Comparison of ENCODE assay signal across 23 cellular contexts in the genomic region with DNA sequence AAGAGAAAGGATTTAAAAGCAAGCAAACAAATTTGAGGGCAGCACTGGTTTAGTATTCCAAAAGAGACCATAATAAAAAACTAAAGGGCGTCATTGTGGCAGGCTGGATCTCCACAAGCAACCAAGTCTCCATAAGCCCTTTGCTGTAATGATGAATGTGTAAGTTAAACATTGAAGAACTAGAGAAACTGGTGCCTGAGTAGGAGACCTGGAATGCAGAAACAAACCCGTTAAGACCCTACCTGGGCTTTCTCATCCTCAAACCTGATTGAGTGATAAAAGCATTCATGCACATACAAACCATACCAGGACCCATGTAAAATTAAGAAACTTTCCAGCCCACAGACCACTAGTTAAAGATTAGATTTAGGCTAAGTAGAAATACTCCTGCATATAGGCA. TPM values are rescaled to one million over a fixed set of nuclear protein-coding genes. Genes with fewer than 3 reads are reported as not detected.
DNase-seq lines count a peak whose midpoint lies in the region; ATAC-seq, FAIRE-seq and TF ChIP-seq lines count a peak whose summit lies in the region.
"Had no signal": no experiment of that assay in that cellular context is flagged by ENCODE, and none has a peak within 500 bp of the region (broad histone marks: within the 10 kb centered on the region; RNA-seq: fewer than 3 reads in every experiment).

No MANE protein-coding gene starts in this region.

- peaks cover 19 to 69% of the 10 kb centered on the region in 2 experiments; a peak in 3 of 4 replicates for H3K79me2 ChIP-seq in H1 (ENCODE audit: control insufficient read depth in 1 of 2, insufficient read depth in 2 of 2, low read length in 2 of 2)

- no peaks in the 10 kb centered on the region for H3K36me3 Mint-ChIP-seq in nephron (ENCODE audit: low read depth)
- H3K36me3 Mint-ChIP-seq: CD4-positive, CD25-positive, alpha-beta regulatory T cell; CD8-positive, alpha-beta T cell had no signal

- H3K4me1 Mint-ChIP-seq in nephron, result no peaks in the 10 kb centered on the region
- H3K4me1 Mint-ChIP-seq: CD4-positive, CD25-positive, alpha-beta regulatory T cell had no signal

- no peak overlapping the region for H3K4me3 Mint-ChIP-seq in nephron
- H3K4me3 Mint-ChIP-seq: CD4-positive, CD25-positive, alpha-beta regulatory T cell; CD8-positive, alpha-beta T cell; HFFc6 had no signal

- H2BK12ac ChIP-seq in H1 (ENCODE audit: low read depth, low read length), result peak overlapping the region; percentile 68; the same call in 1 of the 2 replicates

- H3K9ac ChIP-seq in HUES64 (ENCODE audit: low read depth, low read length) (no peak overlapping the region), H1 (replicated peaks in 1 of 4; ENCODE audit: extremely low read depth in 1 of 4, low read depth in 3 of 4, low read length in 3 of 4) (no peak overlapping the region)
- H3K9ac ChIP-seq: GM23248 had no signal

- no peak overlapping the region for H3K4me3 ChIP-seq in HUES64 (ENCODE audit: low read length)
- no peak overlapping the region for H3K4me3 ChIP-seq in H1 (ENCODE audit: extremely low read depth in 1 of 4, insufficient read depth in 2 of 4, low read depth in 3 of 4, low read length in 4 of 4)
- H3K4me3 ChIP-seq: GM12878, GM23248, HAP-1 had no signal

- 74% methylated on average over 2 of the region's 2 CpGs for WGBS in HUES64
- 78% methylated on average over 2 of the region's 2 CpGs; no CpG with 5 or more reads in 1 of the 2 experiments for WGBS in H1 (ENCODE audit: extremely low coverage in 1 of 2, insufficient coverage in 1 of 2, insufficient read length in 1 of 2, insufficient replicate concordance in 2 of 2, low coverage in 1 of 2, low lambda C conversion rate in 2 of 2, missing lambda C conversion rate in 1 of 2), 2 experiments

- H2BK5ac ChIP-seq in H1 (ENCODE audit: low read depth, low read length), result peak overlapping the region; percentile 71; the same call in 1 of the 2 replicates

- peak overlapping the region; percentile 40; the same call in 1 of the 2 replicates for H2BK20ac ChIP-seq in H1 (ENCODE audit: low read length)

- no peak overlapping the region for H2AK5ac ChIP-seq in H1 (ENCODE audit: low read depth, low read length)

- peaks cover 8% of the 10 kb centered on the region; the same call in 1 of the 2 replicates for H3K27me3 ChIP-seq in HUES64 (ENCODE audit: insufficient read depth, low read length)
- H3K27me3 ChIP-seq in H1 (replicated peaks in 1 of 4; ENCODE audit: control insufficient read depth in 3 of 4, extremely low read depth in 1 of 4, insufficient read depth in 3 of 4, low read length in 3 of 4), result no peaks in the 10 kb centered on the region

- peaks cover 4% of the 10 kb centered on the region; the same call in 1 of the 2 replicates for H3K79me1 ChIP-seq in H1 (ENCODE audit: low read depth, low read length)

- peak overlapping the region; percentile 19 for H2BK120ac ChIP-seq in H1 (replicated peaks; ENCODE audit: low read depth, low read length)

- H3K23me2 ChIP-seq in H1 (ENCODE audit: low read depth, low read length), result peaks cover 4% of the 10 kb centered on the region; the same call in 1 of the 2 replicates

- H4K91ac ChIP-seq in H1 (replicated peaks; ENCODE audit: insufficient read length, low read length), result no peak overlapping the region

- H3K4ac ChIP-seq in H1 (replicated peaks; ENCODE audit: insufficient read length, low read depth, low read length), result no peak overlapping the region

- no peak for TF ChIP-seq CTCF in H1 (IDR thresholded peaks at IDR 0.05; ENCODE audit: control extremely low read depth in 1 of 3, insufficient read depth in 1 of 3, low read depth in 1 of 3, low read length in 3 of 3)
- no peak for TF ChIP-seq CTCF in nephron (IDR thresholded peaks at IDR 0.05; ENCODE audit: unreplicated experiment in 3 of 3)

- peaks cover 32% of the 10 kb centered on the region for H3K27me3 Mint-ChIP-seq in nephron (ENCODE audit: low read depth)
- H3K27me3 Mint-ChIP-seq: CD4-positive, CD25-positive, alpha-beta regulatory T cell had no signal

- H4K5ac ChIP-seq in H1 (ENCODE audit: insufficient read length, low read depth, low read length), result peak overlapping the region; percentile 8

- peak overlapping the region; percentile 53; the same call in 1 of the 2 replicates for H2BK15ac ChIP-seq in H1 (ENCODE audit: low read length)

- H3K27ac ChIP-seq in HUES64 (ENCODE audit: low read depth, low read length), result peak overlapping the region; percentile 98
- H3K27ac ChIP-seq in H1 (ENCODE audit: low read depth, low read length), result no peak overlapping the region
- H3K27ac ChIP-seq: GM23248 had no signal

- no peak for TF ChIP-seq POLR2A in H1 (IDR thresholded peaks at IDR 0.05; ENCODE audit: control extremely low read depth in 1 of 2, low read depth in 2 of 2, low read length in 2 of 2)

- no peaks in the 10 kb centered on the region for H3K9me3 Mint-ChIP-seq in nephron
- H3K9me3 Mint-ChIP-seq: CD8-positive, alpha-beta T cell; HFFc6 had no signal

- H3K36me3 ChIP-seq in HUES64 (ENCODE audit: insufficient read depth, low read length), result peaks cover 9% of the 10 kb centered on the region
- peaks cover 2 to 28% (median 5%) of the 10 kb centered on the region in 4 experiments; a peak in 6 of 8 replicates for H3K36me3 ChIP-seq in H1 (ENCODE audit: control insufficient read depth in 2 of 4, insufficient read depth in 4 of 4, low read length in 3 of 4)
- H3K36me3 ChIP-seq: HAP-1 had no signal

- no peak overlapping the region; the same call in 1 of the 2 replicates for H3K18ac ChIP-seq in H1 (ENCODE audit: extremely low read depth, low read length)

- ATAC-seq in GM19452 (IDR thresholded peaks at IDR 0.05; ENCODE audit: unreplicated experiment) (no peak), HG02759 (IDR thresholded peaks at IDR 0.05; ENCODE audit: unreplicated experiment) (no peak)
- ATAC-seq: CD8-positive, alpha-beta T cell; GM12878 had no signal

- no peak overlapping the region for H3K14ac ChIP-seq in H1 (ENCODE audit: insufficient read length)

- no peak overlapping the region for H3K56ac ChIP-seq in H1 (replicated peaks; ENCODE audit: insufficient read length, low read depth, low read length)

- H4K20me1 ChIP-seq in H1 (replicated peaks in 1 of 2; ENCODE audit: control insufficient read depth in 1 of 2, insufficient read depth in 2 of 2, low read length in 2 of 2), result no peaks in the 10 kb centered on the region

- POLR2A ChIA-PET in H1 (lab: Charles Lee; ENCODE audit: partially characterized antibody), result interaction anchor here (0.9 to 20.0 kb wide), 2 partner anchors 10 to 16 kb away, joined by 3 to 730 read pairs; no protein-coding TSS in a partner anchor

- no peak for TF ChIP-seq RAD21 in H1 (IDR thresholded peaks at IDR 0.05 in 1 of 2, conservative IDR thresholded peaks at IDR 0.05 in 1 of 2; ENCODE audit: low read depth in 2 of 2, low read length in 2 of 2)

- H3K23ac ChIP-seq in H1 (ENCODE audit: insufficient read length), result no peak overlapping the region

- H3K4me2 ChIP-seq in H1 (ENCODE audit: insufficient read depth in 1 of 2, low read depth in 2 of 2, low read length in 2 of 2), result peak overlapping the region in 1 of 2 experiments; percentile 91; a peak in 1 of 4 replicates

- peak overlapping the region; percentile 32 to 85 (median 55) for H3K27ac Mint-ChIP-seq in nephron
- H3K27ac Mint-ChIP-seq: CD4-positive, CD25-positive, alpha-beta regulatory T cell; CD8-positive, alpha-beta T cell; HFFc6 had no signal

- DNase-seq in H1 (ENCODE audit: low read depth in 1 of 2, low spot score in 2 of 2) (no peak), CD1c-positive myeloid dendritic cell (ENCODE audit: extremely low spot score) (no peak)
- DNase-seq: C1 segment of cervical spinal cord; Caco-2; CD4-positive, CD25-positive, alpha-beta regulatory T cell; CD8-positive, alpha-beta T cell; DMS 273 treated with DMSO at 0.1 percent for 48 hours; DMS79; EL; GDM1; GM23248; HFFc6 had no signal

- H3K9me3 ChIP-seq in HUES64 (ENCODE audit: insufficient read depth, low read depth, low read length) (no peaks in the 10 kb centered on the region), H1 (ENCODE audit: insufficient read depth in 2 of 2, low read depth in 1 of 2, low read length in 1 of 2) (no peaks in the 10 kb centered on the region)
- H3K9me3 ChIP-seq: Caco-2 had no signal

- H3K4me1 ChIP-seq in HUES64 (ENCODE audit: insufficient read depth, low read length), result peaks cover 37% of the 10 kb centered on the region
- peaks cover 11 to 24% (median 18%) of the 10 kb centered on the region in 4 experiments; a peak in 6 of 7 replicates for H3K4me1 ChIP-seq in H1 (replicated peaks in 1 of 4; ENCODE audit: control insufficient read depth in 3 of 4, insufficient read depth in 4 of 4, low read length in 3 of 4)
- H3K4me1 ChIP-seq: Caco-2 had no signal

- FAIRE-seq in H1 (lab: Jason Lieb, UNC), result no peak
- FAIRE-seq: D721Med, GM12878, H54 had no signal

- H2AFZ ChIP-seq in H1 (ENCODE audit: low read length), result no peak overlapping the region
- H2AFZ ChIP-seq: GM23248 had no signal

- TF ChIP-seq EP300 in H1 (IDR thresholded peaks at IDR 0.05; ENCODE audit: borderline replicate concordance in 1 of 2, low read depth in 2 of 2, low read length in 2 of 2), result no peak

- CTCF ChIA-PET in H1 (lab: Charles Lee; ENCODE audit: partially characterized antibody), result interaction anchor here (17.4 kb wide), 1 partner anchor 58 kb away, joined by 163 read pairs; no protein-coding TSS in a partner anchor

- H4K8ac ChIP-seq in H1 (ENCODE audit: extremely low read depth, insufficient read depth, low read length), result no peak overlapping the region

RNA-seq across cellular contexts. Expression of gene SCGB3A2, which starts 1.9 kb away (rescaled TPM):
- polyA plus RNA-seq in HUES64 (2013, experiment 1 of 2), result 53.7 TPM
- 44.4 TPM for polyA plus RNA-seq in HUES64 (2013, experiment 2 of 2)
- total RNA-seq in H1 (2021; fragmentation: NEBNext Ultra II Directional; extraction: Animal tissue kit (Norgen Biotek cat#: 25700)), result 63.6 and 74.3 TPM in 2 replicates
- polyA plus RNA-seq in H1 (2011; rRNA removed), result 36.7 and 47.1 TPM in 2 replicates
- polyA plus RNA-seq in H1 (2011; cell fraction: cytosol; rRNA removed), result 56.0 TPM
- 22.8 TPM for polyA plus RNA-seq in H1 (2011; cell fraction: nucleus; rRNA removed)
- 75.7 to 101 TPM (median 95.3 TPM) in 4 replicates for polyA plus RNA-seq in H1 (2012, experiment 1 of 2)
- polyA plus RNA-seq in H1 (2012, experiment 2 of 2), result 37.2 TPM
- 86.6 TPM for polyA plus RNA-seq in H1 (2013, experiment 1 of 2)
- 94.7 TPM for polyA plus RNA-seq in H1 (2013, experiment 2 of 2)
- 6.8 and 8.4 TPM in 2 replicates for polyA minus RNA-seq in H1 (2011; rRNA and poly(A)+ RNA removed)
- polyA minus RNA-seq in H1 (2011; cell fraction: cytosol; rRNA and poly(A)+ RNA removed), result 9.7 TPM
- 18.5 TPM for polyA minus RNA-seq in H1 (2011; cell fraction: nucleus; rRNA and poly(A)+ RNA removed)
- total RNA-seq: A172; A673; Caco-2; CD4-positive, CD25-positive, alpha-beta regulatory T cell; CD8-positive, alpha-beta T cell; GM12878; GM23248; HFFc6 had no signal
- polyA plus RNA-seq: BJ; CD4-positive, CD25-positive, alpha-beta regulatory T cell; GM23248 had no signal

RNA-seq across cellular contexts. Expression of gene C5orf46, which starts 29.7 kb away (rescaled TPM):
- polyA plus RNA-seq in HUES64 (2013, experiment 1 of 2), result not detected
- not detected for polyA plus RNA-seq in HUES64 (2013, experiment 2 of 2)
- total RNA-seq in H1 (2021; fragmentation: NEBNext Ultra II Directional; extraction: Animal tissue kit (Norgen Biotek cat#: 25700)), result not detected in 2 replicates
- polyA plus RNA-seq in H1 (2011; rRNA removed), result not detected in 2 replicates
- polyA plus RNA-seq in H1 (2011; cell fraction: cytosol; rRNA removed), result not detected
- not detected for polyA plus RNA-seq in H1 (2011; cell fraction: nucleus; rRNA removed)
- 0.60 to 2.5 TPM (median 0.88 TPM) in 4 replicates for polyA plus RNA-seq in H1 (2012, experiment 1 of 2)
- polyA plus RNA-seq in H1 (2012, experiment 2 of 2), result not detected
- polyA plus RNA-seq in H1 (2013, experiment 1 of 2), result not detected
- polyA plus RNA-seq in H1 (2013, experiment 2 of 2), result not detected
- not detected in 2 replicates for polyA minus RNA-seq in H1 (2011; rRNA and poly(A)+ RNA removed)
- polyA minus RNA-seq in H1 (2011; cell fraction: cytosol; rRNA and poly(A)+ RNA removed), result not detected
- polyA minus RNA-seq in H1 (2011; cell fraction: nucleus; rRNA and poly(A)+ RNA removed), result not detected
- total RNA-seq: A172; A673; Caco-2; CD4-positive, CD25-positive, alpha-beta regulatory T cell; CD8-positive, alpha-beta T cell; GM12878; GM23248; HFFc6 had no signal
- polyA plus RNA-seq: CD4-positive, CD25-positive, alpha-beta regulatory T cell; GM12878 had no signal

RNA-seq across cellular contexts. Expression of gene SPINK1, which starts 45.2 kb away (rescaled TPM):
- polyA plus RNA-seq in HUES64 (2013, experiment 1 of 2), result 1.3 TPM
- polyA plus RNA-seq in HUES64 (2013, experiment 2 of 2), result 2.0 TPM
- total RNA-seq in H1 (2021; fragmentation: NEBNext Ultra II Directional; extraction: Animal tissue kit (Norgen Biotek cat#: 25700)), result 0.48 TPM in 1 of 2 replicates, not detected in the other
- 1.3 TPM in 2 replicates for polyA plus RNA-seq in H1 (2011; rRNA removed)
- polyA plus RNA-seq in H1 (2011; cell fraction: cytosol; rRNA removed), result 1.7 TPM
- polyA plus RNA-seq in H1 (2011; cell fraction: nucleus; rRNA removed), result 3.9 TPM
- 0.67 to 2.4 TPM (median 1.6 TPM) in 4 replicates for polyA plus RNA-seq in H1 (2012, experiment 1 of 2)
- polyA plus RNA-seq in H1 (2012, experiment 2 of 2), result not detected
- polyA plus RNA-seq in H1 (2013, experiment 1 of 2), result 4.6 TPM
- polyA plus RNA-seq in H1 (2013, experiment 2 of 2), result 5.7 TPM
- polyA minus RNA-seq in H1 (2011; rRNA and poly(A)+ RNA removed), result 0.50 and 0.73 TPM in 2 replicates
- not detected for polyA minus RNA-seq in H1 (2011; cell fraction: cytosol; rRNA and poly(A)+ RNA removed)
- polyA minus RNA-seq in H1 (2011; cell fraction: nucleus; rRNA and poly(A)+ RNA removed), result 1.9 TPM
- total RNA-seq: A673; CD4-positive, CD25-positive, alpha-beta regulatory T cell; CD8-positive, alpha-beta T cell; GM23248; HFFc6 had no signal
- polyA plus RNA-seq: BJ; CD4-positive, CD25-positive, alpha-beta regulatory T cell; GM12878; GM23248 had no signal
